1 cellular context compared by ENCODE assay signal in the genomic region with DNA sequence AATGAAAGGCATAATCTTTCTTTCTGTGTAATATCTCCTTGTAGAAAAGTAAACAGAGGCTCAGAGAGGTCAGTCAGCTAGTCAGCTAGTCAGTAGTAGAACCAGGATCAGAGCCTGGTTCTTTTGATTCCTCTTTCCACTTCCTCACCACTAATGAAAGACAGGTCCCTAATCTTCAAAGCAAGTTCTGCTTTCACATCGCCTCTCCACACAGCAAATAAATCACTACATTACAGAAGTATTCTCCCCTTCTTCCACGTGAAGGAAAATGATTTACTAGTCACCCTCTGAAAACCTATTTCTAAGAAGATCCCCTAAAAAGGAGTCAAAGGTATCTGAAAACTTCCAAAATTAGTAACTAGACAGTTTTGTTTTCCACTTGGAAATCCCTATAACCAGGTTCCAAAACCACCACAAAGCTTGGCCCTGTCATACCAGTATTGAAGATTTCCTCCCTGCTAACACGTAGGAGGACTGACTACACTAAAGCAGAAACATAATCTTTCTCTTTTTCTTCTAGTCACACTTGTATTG.
TF ChIP-seq lines count a peak whose summit lies in the region.

No MANE protein-coding gene starts in this region.

TF ChIP-seq in IMR-90, 13 proteins besides CTCF, POLR2A, EP300 and RAD21 (continued from another document):
- no peak for TF ChIP-seq RFX5 (IDR thresholded peaks at IDR 0.05; ENCODE audit: low read depth, low read length)
- TF ChIP-seq, protein P1, sequence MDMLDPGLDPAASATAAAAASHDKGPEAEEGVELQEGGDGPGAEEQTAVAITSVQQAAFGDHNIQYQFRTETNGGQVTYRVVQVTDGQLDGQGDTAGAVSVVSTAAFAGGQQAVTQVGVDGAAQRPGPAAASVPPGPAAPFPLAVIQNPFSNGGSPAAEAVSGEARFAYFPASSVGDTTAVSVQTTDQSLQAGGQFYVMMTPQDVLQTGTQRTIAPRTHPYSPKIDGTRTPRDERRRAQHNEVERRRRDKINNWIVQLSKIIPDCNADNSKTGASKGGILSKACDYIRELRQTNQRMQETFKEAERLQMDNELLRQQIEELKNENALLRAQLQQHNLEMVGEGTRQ (IDR thresholded peaks at IDR 0.05; ENCODE audit: low read depth, low read length), result no peak
- no peak for TF ChIP-seq CHD1 (IDR thresholded peaks at IDR 0.05; ENCODE audit: low read depth, low read length)
- TF ChIP-seq CEBPB (IDR thresholded peaks at IDR 0.05; ENCODE audit: low read depth, low read length), result no peak
